ENCODE assay signal across 23 cellular contexts in genomic region chr12:30991466-30991865, GRCh38.
A peak's percentile ranks its signal among the peaks of the same experiment; 100 is the strongest.
DNase-seq lines count a peak whose midpoint lies in the region; TF ChIP-seq lines count a peak whose summit lies in the region.
"Had no signal": no experiment of that assay in that cellular context is flagged by ENCODE, and none has a peak within 500 bp of the region (broad histone marks: within the 10 kb centered on the region; RNA-seq: fewer than 3 reads in every experiment).

No MANE protein-coding gene starts in this region.

- H3K9me3 Mint-ChIP-seq in glutamatergic neuron (ENCODE audit: unreplicated experiment), result peaks cover 24% of the 10 kb centered on the region
- no peaks in the 10 kb centered on the region for H3K9me3 Mint-ChIP-seq in activated naive CD8-positive, alpha-beta T cell treated with anti-CD3 and anti-CD28 coated beads for 36 hours
- H3K9me3 Mint-ChIP-seq: CD4-positive, alpha-beta T cell; CD8-positive, alpha-beta T cell had no signal

- H3K36me3 Mint-ChIP-seq in glutamatergic neuron (ENCODE audit: unreplicated experiment), result no peaks in the 10 kb centered on the region
- no peaks in the 10 kb centered on the region for H3K36me3 Mint-ChIP-seq in activated naive CD8-positive, alpha-beta T cell treated with anti-CD3 and anti-CD28 coated beads for 36 hours
- H3K36me3 Mint-ChIP-seq: CD8-positive, alpha-beta T cell had no signal

- no peaks in the 10 kb centered on the region for H3K79me2 ChIP-seq in parathyroid adenoma

- intact Hi-C loops in testis (cut with DNase I; ENCODE audit: low total_unique reads), result loop anchor here (10.0 kb wide), 1 partner anchor 147 kb away; no protein-coding TSS in a partner anchor

- peak overlapping the region; percentile 80; the same call in 1 of the 2 replicates for H3K27ac ChIP-seq in WERI-Rb-1
- peak overlapping the region; percentile 73 for H3K27ac ChIP-seq in parathyroid adenoma
- H3K27ac ChIP-seq in testis, result no peak overlapping the region
- H3K27ac ChIP-seq in caudate nucleus (ENCODE audit: low read depth, low read length), result no peak overlapping the region
- H3K27ac ChIP-seq: 22Rv1; A549; BLaER1 treated with 17β-estradiol and CSF1 and Interleukin-3, amounts not matched to agents 10 nM and 100 nM; C4-2B had no signal

- H3K9me3 ChIP-seq in WERI-Rb-1 (ENCODE audit: severe bottlenecking) (no peaks in the 10 kb centered on the region), parathyroid adenoma (ENCODE audit: control insufficient read depth, low read length) (no peaks in the 10 kb centered on the region), testis (no peaks in the 10 kb centered on the region)
- H3K9me3 ChIP-seq: A549; BLaER1 treated with 17β-estradiol and CSF1 and Interleukin-3, amounts not matched to agents 10 nM and 100 nM; Caco-2 had no signal

- no peak overlapping the region for H3K4me2 ChIP-seq in parathyroid adenoma (ENCODE audit: low read length)
- H3K4me2 ChIP-seq: A549; BLaER1 treated with 17β-estradiol and CSF1 and Interleukin-3, amounts not matched to agents 10 nM and 100 nM had no signal

- TF ChIP-seq POLR2A in testis (IDR thresholded peaks at IDR 0.05), result no peak

- H3K4me1 ChIP-seq in parathyroid adenoma (peaks cover 30% of the 10 kb centered on the region), testis (no peaks in the 10 kb centered on the region)
- H3K4me1 ChIP-seq: A549 had no signal

- DNase-seq in WERI-Rb-1, result no peak
- no peak for DNase-seq in glutamatergic neuron
- DNase-seq in activated naive CD8-positive, alpha-beta T cell treated with anti-CD3 and anti-CD28 coated beads for 36 hours, result no peak
- no peak for DNase-seq in testis
- no peak for DNase-seq in caudate nucleus (lab: John Stamatoyannopoulos, UW)
- DNase-seq: AML-193; Calu3; CD4-positive, alpha-beta T cell; CD8-positive, alpha-beta T cell; DMS153; DMS53; DMS79; DND-41; EL; GDM1 had no signal

- H2AFZ ChIP-seq in parathyroid adenoma, result no peak overlapping the region

- no peak for TF ChIP-seq CTCF in WERI-Rb-1 (IDR thresholded peaks at IDR 0.05; ENCODE audit: low read depth, low read length)
- no peak for TF ChIP-seq CTCF in glutamatergic neuron (IDR thresholded peaks at IDR 0.05; ENCODE audit: partially characterized antibody, unreplicated experiment)
- no peak for TF ChIP-seq CTCF in parathyroid adenoma (IDR thresholded peaks at IDR 0.05)
- no peak for TF ChIP-seq CTCF in testis (IDR thresholded peaks at IDR 0.05)

- no peak overlapping the region for H3K9ac ChIP-seq in parathyroid adenoma
- H3K9ac ChIP-seq: BLaER1 treated with 17β-estradiol and CSF1 and Interleukin-3, amounts not matched to agents 10 nM and 100 nM had no signal

- H3K27me3 ChIP-seq in WERI-Rb-1 (ENCODE audit: insufficient read depth, low read depth, severe bottlenecking), result no peaks in the 10 kb centered on the region
- H3K27me3 ChIP-seq in parathyroid adenoma (ENCODE audit: control insufficient read depth, insufficient read depth, low read length), result no peaks in the 10 kb centered on the region
- no peaks in the 10 kb centered on the region for H3K27me3 ChIP-seq in testis
- H3K27me3 ChIP-seq: BLaER1 treated with 17β-estradiol and CSF1 and Interleukin-3, amounts not matched to agents 10 nM and 100 nM had no signal

- peaks cover 35% of the 10 kb centered on the region for H3K4me1 Mint-ChIP-seq in glutamatergic neuron (ENCODE audit: low read depth, unreplicated experiment)
- no peaks in the 10 kb centered on the region for H3K4me1 Mint-ChIP-seq in activated naive CD8-positive, alpha-beta T cell treated with anti-CD3 and anti-CD28 coated beads for 36 hours
- H3K4me1 Mint-ChIP-seq: B cell had no signal

- H3K36me3 ChIP-seq in WERI-Rb-1, result peaks cover 8% of the 10 kb centered on the region
- no peaks in the 10 kb centered on the region for H3K36me3 ChIP-seq in parathyroid adenoma (ENCODE audit: control insufficient read depth, insufficient read depth, low read length)
- no peaks in the 10 kb centered on the region for H3K36me3 ChIP-seq in testis (ENCODE audit: low read depth, missing control alignments)
- H3K36me3 ChIP-seq: BLaER1 treated with 17β-estradiol and CSF1 and Interleukin-3, amounts not matched to agents 10 nM and 100 nM had no signal

- H3K4me3 ChIP-seq in WERI-Rb-1 (ENCODE audit: low read depth, low read length) (no peak overlapping the region), parathyroid adenoma (ENCODE audit: low read depth, low read length) (no peak overlapping the region), testis (no peak overlapping the region)
- H3K4me3 ChIP-seq: A549; BLaER1 treated with 17β-estradiol and CSF1 and Interleukin-3, amounts not matched to agents 10 nM and 100 nM; GM12878 had no signal

- peaks cover 25% of the 10 kb centered on the region for H3K27me3 Mint-ChIP-seq in glutamatergic neuron (ENCODE audit: unreplicated experiment)
- H3K27me3 Mint-ChIP-seq in activated naive CD8-positive, alpha-beta T cell treated with anti-CD3 and anti-CD28 coated beads for 36 hours, result no peaks in the 10 kb centered on the region
- H3K27me3 Mint-ChIP-seq: B cell; CD4-positive, alpha-beta T cell had no signal

- H3K4me3 Mint-ChIP-seq in glutamatergic neuron (ENCODE audit: unreplicated experiment), result no peak overlapping the region
- H3K4me3 Mint-ChIP-seq in activated naive CD8-positive, alpha-beta T cell treated with anti-CD3 and anti-CD28 coated beads for 36 hours, result no peak overlapping the region
- H3K4me3 Mint-ChIP-seq: B cell; CD4-positive, alpha-beta T cell; CD8-positive, alpha-beta T cell had no signal

- H3K27ac Mint-ChIP-seq in glutamatergic neuron (ENCODE audit: unreplicated experiment), result peak overlapping the region; percentile 70
- H3K27ac Mint-ChIP-seq in activated naive CD8-positive, alpha-beta T cell treated with anti-CD3 and anti-CD28 coated beads for 36 hours, result no peak overlapping the region
- H3K27ac Mint-ChIP-seq: B cell; CD4-positive, alpha-beta T cell; CD8-positive, alpha-beta T cell had no signal

- WGBS in testis, 2 donors, result 95 to 100% methylated on average over 3 to 4 of the region's 4 CpGs

Comparison
In these comparisons a context has a peak if more than half of its experiments do, and no peak if none do; other contexts are left out.
1. H3K27ac ChIP-seq: peak in WERI-Rb-1 (single experiment) and parathyroid adenoma (single experiment); none in testis (0 of 2) and caudate nucleus (single experiment).